8 cellular contexts compared by ENCODE assay signal in the genomic region with DNA sequence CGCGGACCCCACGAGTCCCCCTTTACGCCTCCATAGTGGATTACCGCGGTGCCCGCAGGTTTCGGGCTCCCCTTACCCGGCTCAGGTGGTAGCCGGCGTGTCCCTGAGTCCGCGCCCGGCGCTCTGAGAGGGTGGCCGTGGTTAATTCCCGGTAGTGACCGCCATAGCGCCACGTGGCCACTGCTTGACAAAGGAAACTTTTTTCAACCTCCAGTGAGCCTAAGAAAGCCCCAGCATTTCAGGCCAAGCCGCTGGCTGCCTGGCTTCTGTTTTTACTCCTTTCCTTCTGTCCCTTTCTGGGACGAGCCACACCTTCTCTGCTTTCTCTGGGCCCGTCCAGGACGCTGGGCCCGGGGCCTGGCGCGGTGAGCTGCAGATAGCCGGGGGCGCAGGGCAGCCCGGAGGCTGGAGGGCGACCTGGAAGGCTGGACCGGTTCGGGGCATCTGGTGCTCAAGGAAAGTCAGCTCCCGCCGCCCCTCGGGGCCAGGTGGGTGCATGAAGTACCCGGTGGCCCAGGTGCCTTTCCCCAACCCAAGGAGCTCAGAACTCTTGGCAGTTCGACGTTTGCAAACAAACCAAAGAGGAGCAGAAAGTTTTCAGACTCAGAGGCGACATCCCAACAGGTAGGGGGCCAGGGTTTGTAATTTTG.
DNase-seq lines count a peak whose midpoint lies in the region; ATAC-seq and TF ChIP-seq lines count a peak whose summit lies in the region.

No MANE protein-coding gene starts in this region.

- ATAC-seq in HG02970 (IDR thresholded peaks at IDR 0.05; ENCODE audit: low FRiP score, unreplicated experiment), result peak; percentile 37

- H3K9ac ChIP-seq in iPS-15b (ENCODE audit: low read depth, low read length), result peak overlapping the region; percentile 90

- peak overlapping the region; percentile 67 for H3K4me3 ChIP-seq in AG09309 (ENCODE audit: control insufficient read depth, low read depth, low read length)
- peak overlapping the region; percentile 56 for H3K4me3 ChIP-seq in iPS-15b (ENCODE audit: low read depth, low read length)
- peak overlapping the region; percentile 88 for H3K4me3 ChIP-seq in skeletal muscle cell (ENCODE audit: low read depth, low read length)

- in situ Hi-C loops in GM13976 (cut with MboI; ENCODE audit: low sequenced_read_pairs, unreplicated experiment), result no loop called here

- no peak for DNase-seq in AG09309 (ENCODE audit: low read depth)
- peak; percentile 64 for DNase-seq in GM13976 (ENCODE audit: low spot score)
- DNase-seq in NCI-H510A treated with DMSO at 0.1 percent for 48 hours (lab: John Stamatoyannopoulos, UW), result peak; percentile 53
- peak in 36 of 58 donors; percentile 21 to 85 (median 67) for DNase-seq in anterior cingulate cortex (lab: John Stamatoyannopoulos, UW)
- no peak for DNase-seq in skeletal muscle cell (ENCODE audit: low read depth)
- no peak for DNase-seq in putamen (ENCODE audit: low spot score)

- H3K36me3 ChIP-seq in iPS-15b (ENCODE audit: control insufficient read depth, insufficient read depth, low read length), result no peaks in the 10 kb centered on the region

- no peak for TF ChIP-seq CTCF in AG09309 (IDR thresholded peaks at IDR 0.05; ENCODE audit: control insufficient read depth, insufficient read depth, low read depth, low read length, missing control alignments)
- TF ChIP-seq CTCF in GM13976 (IDR thresholded peaks at IDR 0.05; ENCODE audit: borderline replicate concordance, control extremely low read depth, extremely low read depth, insufficient read depth, missing control alignments), result no peak

- H3K9me3 ChIP-seq in iPS-15b (ENCODE audit: control insufficient read depth, insufficient read depth, low read length), result no peaks in the 10 kb centered on the region

- peaks cover 9% of the 10 kb centered on the region for H3K27me3 ChIP-seq in iPS-15b (ENCODE audit: control insufficient read depth, insufficient read depth, low read length)

- H3K4me1 ChIP-seq in iPS-15b (ENCODE audit: control insufficient read depth, insufficient read depth, low read length), result no peaks in the 10 kb centered on the region

Comparison
In these comparisons a context has a peak if more than half of its experiments do, and no peak if none do; other contexts are left out.
1. DNase-seq: peak in GM13976 (single experiment), NCI-H510A treated with DMSO at 0.1 percent for 48 hours (single experiment) and anterior cingulate cortex (36 of 58); none in AG09309 (single experiment), skeletal muscle cell (single experiment) and putamen (single experiment).
2. Peak in every context shown above with its lines, with median percentiles within 50 percentile points of each other: H3K4me3 ChIP-seq.